ENCODE assay signal across 20 cellular contexts in genomic region chr5:133205649-133206048, GRCh38.
"Had no signal": no experiment of that assay in that cellular context is flagged by ENCODE, and none has a peak within 500 bp of the region (broad histone marks: within the 10 kb centered on the region; RNA-seq: fewer than 3 reads in every experiment).

No MANE protein-coding gene starts in this region.

- H3K27me3 ChIP-seq: body of pancreas, right atrium auricular region, testis, upper lobe of right lung had no signal

- H3K4me1 ChIP-seq: body of pancreas, esophagus squamous epithelium, foreskin keratinocyte, prostate gland, right atrium auricular region, testis, upper lobe of right lung had no signal

- H3K27ac ChIP-seq: body of pancreas, esophagus squamous epithelium, foreskin keratinocyte, left ventricle myocardium inferior, prostate gland, right atrium auricular region, testis, upper lobe of right lung had no signal

- H3K9me3 ChIP-seq: body of pancreas, esophagus squamous epithelium, left ventricle myocardium inferior, prostate gland, right atrium auricular region, testis, upper lobe of right lung had no signal

- H3K27ac Mint-ChIP-seq: activated CD4-positive, alpha-beta T cell treated with anti-CD3 and anti-CD28 coated beads, Interleukin-2, amount 10 ng/mL, durations not matched to agents 24 days and 14 days; activated CD8-positive, alpha-beta T cell treated with anti-CD3 and anti-CD28 coated beads for 36 hours; activated naive CD8-positive, alpha-beta T cell treated with anti-CD3 and anti-CD28 coated beads, Interleukin-2, amount 10 ng/mL, durations not matched to agents 7 days and 5 days; activated T-helper 2 cell treated with anti-CD3 and anti-CD28 coated beads, Interferon-gamma antibody, Interleukin-2, Interleukin-4, amounts not matched to agents 10 μg/mL and 5 μg/mL and 100 μg/mL, durations not matched to agents 14 hours and 24 hours and 36 hours had no signal

- H3K9me3 Mint-ChIP-seq: activated CD4-positive, alpha-beta T cell treated with anti-CD3 and anti-CD28 coated beads, Interleukin-2, amount 10 ng/mL, durations not matched to agents 24 days and 14 days; activated CD8-positive, alpha-beta T cell treated with anti-CD3 and anti-CD28 coated beads for 36 hours; activated naive CD8-positive, alpha-beta T cell treated with anti-CD3 and anti-CD28 coated beads, Interleukin-2, amount 10 ng/mL, durations not matched to agents 7 days and 5 days; activated T-helper 2 cell treated with anti-CD3 and anti-CD28 coated beads, Interferon-gamma antibody, Interleukin-2, Interleukin-4, amounts not matched to agents 10 μg/mL and 5 μg/mL and 100 μg/mL, durations not matched to agents 14 hours and 24 hours and 36 hours had no signal

- H3K36me3 ChIP-seq: esophagus squamous epithelium, left ventricle myocardium inferior, prostate gland, right atrium auricular region, upper lobe of right lung had no signal

- H3K27me3 Mint-ChIP-seq: activated CD8-positive, alpha-beta T cell treated with anti-CD3 and anti-CD28 coated beads for 36 hours had no signal

- H3K4me3 ChIP-seq: body of pancreas, esophagus squamous epithelium, left ventricle myocardium inferior, prostate gland, right atrium auricular region, skin epidermis, testis, upper lobe of right lung had no signal

- ATAC-seq: activated CD8-positive, alpha-beta T cell treated with anti-CD3 and anti-CD28 coated beads for 36 hours; body of pancreas; foreskin keratinocyte; upper lobe of right lung had no signal

- H3K4me3 Mint-ChIP-seq: activated CD4-positive, alpha-beta T cell treated with anti-CD3 and anti-CD28 coated beads, Interleukin-2, amount 10 ng/mL, durations not matched to agents 24 days and 14 days; activated CD8-positive, alpha-beta T cell treated with anti-CD3 and anti-CD28 coated beads for 36 hours; activated naive CD8-positive, alpha-beta T cell treated with anti-CD3 and anti-CD28 coated beads, Interleukin-2, amount 10 ng/mL, durations not matched to agents 7 days and 5 days had no signal

- H3K36me3 Mint-ChIP-seq: activated naive CD8-positive, alpha-beta T cell treated with anti-CD3 and anti-CD28 coated beads, Interleukin-2, amount 10 ng/mL, durations not matched to agents 7 days and 5 days had no signal

- H3K4me1 Mint-ChIP-seq: activated CD4-positive, alpha-beta T cell treated with anti-CD3 and anti-CD28 coated beads, Interleukin-2, amount 10 ng/mL, durations not matched to agents 24 days and 14 days; activated naive CD8-positive, alpha-beta T cell treated with anti-CD3 and anti-CD28 coated beads, Interleukin-2, amount 10 ng/mL, durations not matched to agents 7 days and 5 days had no signal

- DNase-seq: activated CD4-positive, alpha-beta T cell treated with anti-CD3 and anti-CD28 coated beads, Interleukin-2, amount 10 ng/mL, durations not matched to agents 24 days and 14 days; activated CD8-positive, alpha-beta T cell treated with anti-CD3 and anti-CD28 coated beads for 36 hours; activated naive CD4-positive, alpha-beta T cell treated with Interleukin-2 at 50 U/mL for 16 hours; activated naive CD8-positive, alpha-beta T cell treated with anti-CD3 and anti-CD28 coated beads, Interleukin-2, amount 10 ng/mL, durations not matched to agents 7 days and 5 days; activated T-cell treated with anti-CD3 and anti-CD28 coated beads, Interleukin-2, amount 50 U/mL, for 1 hour; body of pancreas; caudate nucleus; effector CD4-positive, alpha-beta T cell; esophagus squamous epithelium; foreskin keratinocyte; left ventricle myocardium inferior; stimulated activated CD4-positive, alpha-beta T cell treated with anti-CD3 and anti-CD28 coated beads, Interleukin-4, amount 100 ng/mL, for 1 hour; T-helper 1 cell; T1000; testis; upper lobe of right lung had no signal
